1 cellular context compared by ENCODE assay signal in genomic region chr6:27753668-27754407, GRCh38.
TF ChIP-seq lines count a peak whose summit lies in the region.

No MANE protein-coding gene starts in this region.

TF ChIP-seq in K562, 482 proteins besides CTCF, POLR2A, EP300 and RAD21 (continued from another document and continues in another):
- TF ChIP-seq U2AF2 (optimal IDR thresholded peaks at IDR 0.05; ENCODE audit: low read depth, low read length) (no peak), ZNF318 (IDR thresholded peaks at IDR 0.05; ENCODE audit: borderline replicate concordance in 1 of 2, low read depth in 1 of 2) (peak in 1 of 2 experiments; percentile 74; a peak in 1 of 4 replicates), ZNF778 (CRISPR knock-in tag; IDR thresholded peaks at IDR 0.05) (no peak), ID3 (CRISPR knock-in tag; IDR thresholded peaks at IDR 0.05) (no peak), ID3 (tag; IDR thresholded peaks at IDR 0.05) (no peak), KLF1 (tag; IDR thresholded peaks at IDR 0.05) (no peak), PHF20 (IDR thresholded peaks at IDR 0.05; ENCODE audit: partially characterized antibody) (no peak), ETV6 (IDR thresholded peaks at IDR 0.05; ENCODE audit: borderline replicate concordance in 1 of 2, low read depth in 2 of 2, low read length in 1 of 2) (no peak), ETV6 (CRISPR knock-in tag; IDR thresholded peaks at IDR 0.05; ENCODE audit: borderline replicate concordance) (no peak), ZNF79 (CRISPR knock-in tag; IDR thresholded peaks at IDR 0.05; ENCODE audit: low read depth) (no peak), HNRNPLL (IDR thresholded peaks at IDR 0.05; ENCODE audit: low read depth, low read length, poor library complexity, severe bottlenecking) (peak; percentile 25), ASH1L (IDR thresholded peaks at IDR 0.05; ENCODE audit: borderline replicate concordance, low read depth, partially characterized antibody) (no peak), SUPT5H (IDR thresholded peaks at IDR 0.05) (peak; percentile 49; the same call in 1 of the 2 replicates), SMC3 (conservative IDR thresholded peaks at IDR 0.05; ENCODE audit: insufficient read depth, low read depth, low read length) (peak; percentile 42; the same call in 1 of the 2 replicates), ZNF165 (CRISPR knock-in tag; IDR thresholded peaks at IDR 0.05; ENCODE audit: borderline replicate concordance) (no peak), RFX5 (IDR thresholded peaks at IDR 0.05; ENCODE audit: low read depth, low read length) (no peak), NBN (IDR thresholded peaks at IDR 0.05; ENCODE audit: low read depth) (peak; percentile 54), HNRNPL (IDR thresholded peaks at IDR 0.05; ENCODE audit: low read depth, low read length) (no peak), STAG1 (CRISPR knock-in tag; IDR thresholded peaks at IDR 0.05; ENCODE audit: borderline replicate concordance) (no peak), SMAD2 (IDR thresholded peaks at IDR 0.05; ENCODE audit: low read depth, low read length) (no peak), SMAD3 (CRISPR knock-in tag; conservative IDR thresholded peaks at IDR 0.05) (no peak), DPF2 (IDR thresholded peaks at IDR 0.05) (peak; percentile 13), SMARCA5 (IDR thresholded peaks at IDR 0.05) (no peak), SP2 (IDR thresholded peaks at IDR 0.05; ENCODE audit: extremely low read depth, low read depth, low read length, poor library complexity, severe bottlenecking) (no peak), CBFA2T2 (conservative IDR thresholded peaks at IDR 0.05) (no peak), CTBP1 (IDR thresholded peaks at IDR 0.05; ENCODE audit: borderline replicate concordance) (peak; percentile 69), RFX1 (IDR thresholded peaks at IDR 0.05) (peak; percentile 80), ZBTB9 (CRISPR knock-in tag; IDR thresholded peaks at IDR 0.05) (no peak), CREB3L1 (IDR thresholded peaks at IDR 0.05; ENCODE audit: borderline replicate concordance, low read depth) (no peak), NR0B1 (IDR thresholded peaks at IDR 0.05; ENCODE audit: partially characterized antibody) (peak; percentile 34), DNMT1 (IDR thresholded peaks at IDR 0.05) (no peak), FOXP1 (CRISPR knock-in tag; IDR thresholded peaks at IDR 0.05) (no peak), KAT7 (CRISPR knock-in tag; IDR thresholded peaks at IDR 0.05; ENCODE audit: borderline replicate concordance) (peak; percentile 10; the same call in 1 of the 2 replicates), GTF2A2 (tag; IDR thresholded peaks at IDR 0.05) (no peak), NR4A1 (CRISPR knock-in tag; IDR thresholded peaks at IDR 0.05) (no peak), NR4A1 (tag; IDR thresholded peaks at IDR 0.05) (no peak), TCF7 (IDR thresholded peaks at IDR 0.05; ENCODE audit: borderline replicate concordance) (no peak), ZNF57 (CRISPR knock-in tag; IDR thresholded peaks at IDR 0.05) (no peak), ZNF253 (CRISPR knock-in tag; conservative IDR thresholded peaks at IDR 0.05) (no peak), ZNF224 (CRISPR knock-in tag; IDR thresholded peaks at IDR 0.05) (no peak), SNRNP70 (optimal IDR thresholded peaks at IDR 0.05; ENCODE audit: low read depth, low read length) (no peak), RB1 (IDR thresholded peaks at IDR 0.05; ENCODE audit: low read depth) (no peak), SREBF1 (IDR thresholded peaks at IDR 0.05; ENCODE audit: borderline replicate concordance, low read depth, low read length) (no peak), ATF6 (CRISPR knock-in tag; IDR thresholded peaks at IDR 0.05) (no peak), NCOA1 (IDR thresholded peaks at IDR 0.05; ENCODE audit: low read depth) (peak; percentile 49), HMG20A (CRISPR knock-in tag; conservative IDR thresholded peaks at IDR 0.05) (no peak)
